ENCODE assay signal across 16 cellular contexts in genomic region chr6:154566866-154567265, GRCh38. TPM values are rescaled to one million over a fixed set of nuclear protein-coding genes. Genes with fewer than 3 reads are reported as not detected.
A peak's percentile ranks its signal among the peaks of the same experiment; 100 is the strongest.
DNase-seq lines count a peak whose midpoint lies in the region; ATAC-seq and TF ChIP-seq lines count a peak whose summit lies in the region.
"Had no signal": no experiment of that assay in that cellular context is flagged by ENCODE, and none has a peak within 500 bp of the region (broad histone marks: within the 10 kb centered on the region; RNA-seq: fewer than 3 reads in every experiment).

No MANE protein-coding gene starts in this region.

- H3K27ac ChIP-seq in transverse colon, result peak overlapping the region; percentile 28 to 55 (median 54)
- H3K27ac ChIP-seq: BLaER1, GM23248 had no signal

- H3K27me3 Mint-ChIP-seq in activated CD4-positive, alpha-beta memory T cell treated with anti-CD3 and anti-CD28 coated beads, Interleukin-2, amount 10 ng/mL, durations not matched to agents 7 days and 5 days, result no peaks in the 10 kb centered on the region
- H3K27me3 Mint-ChIP-seq: CD4-positive, alpha-beta T cell had no signal

- in situ Hi-C loops in transverse colon (cut with MboI; ENCODE audit: low pct_ligation_motif_present in 1 of 4, low pct_unique_long_range_greater_than_20kb in 1 of 4, low sequenced_read_pairs in 3 of 4), result no loop called here

- POLR2A ChIA-PET in activated CD4-positive, alpha-beta memory T cell treated with anti-CD3 and anti-CD28 coated beads, Interleukin-2, amount 10 ng/mL, durations not matched to agents 7 days and 5 days (lab: Charles Lee), result no interaction called here

- intact Hi-C loops in mucosa of descending colon (cut with DNase I, micrococcal nuclease), result no loop called here
- intact Hi-C loops in transverse colon (cut with DNase I; ENCODE audit: low total_unique reads), result no loop called here

- H3K9me3 Mint-ChIP-seq in activated CD4-positive, alpha-beta memory T cell treated with anti-CD3 and anti-CD28 coated beads, Interleukin-2, amount 10 ng/mL, durations not matched to agents 7 days and 5 days, result no peaks in the 10 kb centered on the region
- H3K9me3 Mint-ChIP-seq: CD4-positive, alpha-beta T cell; CD8-positive, alpha-beta memory T cell had no signal

- TF ChIP-seq EP300 in transverse colon (IDR thresholded peaks at IDR 0.05; ENCODE audit: low read depth), result no peak

- no peak overlapping the region for H3K4me3 Mint-ChIP-seq in activated CD4-positive, alpha-beta memory T cell treated with anti-CD3 and anti-CD28 coated beads, Interleukin-2, amount 10 ng/mL, durations not matched to agents 7 days and 5 days
- H3K4me3 Mint-ChIP-seq: B cell; CD14-positive monocyte; CD4-positive, alpha-beta T cell; CD8-positive, alpha-beta memory T cell had no signal

- H3K4me1 ChIP-seq in mucosa of descending colon (ENCODE audit: low read depth) (peaks cover 21% of the 10 kb centered on the region), transverse colon (peaks cover 0 to 40% (median 22%) of the 10 kb centered on the region in 4 donors)
- H3K4me1 ChIP-seq: BLaER1 had no signal

- peak; percentile 69 for ATAC-seq in mucosa of descending colon

- DNase-seq in DMS53 (lab: John Stamatoyannopoulos, UW), result peak; percentile 60
- no peak for DNase-seq in DMS53 treated with DMSO at 0.1 percent for 48 hours (lab: John Stamatoyannopoulos, UW; ENCODE audit: unreplicated experiment)
- no peak for DNase-seq in mucosa of descending colon
- peak; percentile 15 for DNase-seq in transverse colon
- DNase-seq in activated CD4-positive, alpha-beta memory T cell treated with anti-CD3 and anti-CD28 coated beads, Interleukin-2, amount 10 ng/mL, durations not matched to agents 7 days and 5 days, result no peak
- no peak for DNase-seq in MG63
- DNase-seq: CD4-positive, alpha-beta T cell; CD8-positive, alpha-beta memory T cell; DMS 273 treated with DMSO at 0.1 percent for 48 hours; DND-41; GM23248; H7; HCEC 1CT had no signal

- no peaks in the 10 kb centered on the region for H3K36me3 ChIP-seq in mucosa of descending colon (ENCODE audit: low read depth)
- no peaks in the 10 kb centered on the region for H3K36me3 ChIP-seq in transverse colon
- H3K36me3 ChIP-seq in MG63, result no peaks in the 10 kb centered on the region
- H3K36me3 ChIP-seq: BLaER1 had no signal

- WGBS in transverse colon (ENCODE audit: low coverage in 1 of 2), 2 donors, result 50 to 68% methylated on average over 1 to 2 of the region's 2 CpGs

- CTCF ChIA-PET in activated CD4-positive, alpha-beta memory T cell treated with anti-CD3 and anti-CD28 coated beads, Interleukin-2, amount 10 ng/mL, durations not matched to agents 7 days and 5 days (lab: Charles Lee), result no interaction called here

- H3K27me3 ChIP-seq in transverse colon (no peaks in the 10 kb centered on the region), MG63 (no peaks in the 10 kb centered on the region)
- H3K27me3 ChIP-seq: BLaER1 had no signal

- no peak for TF ChIP-seq POLR2A in transverse colon (IDR thresholded peaks at IDR 0.05)

- H3K4me3 ChIP-seq in mucosa of descending colon (no peak overlapping the region), transverse colon (no peak overlapping the region), MG63 (no peak overlapping the region)
- H3K4me3 ChIP-seq: BLaER1, GM23248 had no signal

- H3K36me3 Mint-ChIP-seq in activated CD4-positive, alpha-beta memory T cell treated with anti-CD3 and anti-CD28 coated beads, Interleukin-2, amount 10 ng/mL, durations not matched to agents 7 days and 5 days (ENCODE audit: low read depth), result no peaks in the 10 kb centered on the region
- H3K36me3 Mint-ChIP-seq: CD14-positive monocyte; CD8-positive, alpha-beta memory T cell had no signal

- no peak overlapping the region for H3K27ac Mint-ChIP-seq in activated CD4-positive, alpha-beta memory T cell treated with anti-CD3 and anti-CD28 coated beads, Interleukin-2, amount 10 ng/mL, durations not matched to agents 7 days and 5 days
- H3K27ac Mint-ChIP-seq: B cell; CD4-positive, alpha-beta T cell; CD8-positive, alpha-beta memory T cell had no signal

- TF ChIP-seq CTCF in mucosa of descending colon (IDR thresholded peaks at IDR 0.05), result no peak
- no peak for TF ChIP-seq CTCF in transverse colon (IDR thresholded peaks at IDR 0.05)

- H3K4me1 Mint-ChIP-seq in activated CD4-positive, alpha-beta memory T cell treated with anti-CD3 and anti-CD28 coated beads, Interleukin-2, amount 10 ng/mL, durations not matched to agents 7 days and 5 days, result no peaks in the 10 kb centered on the region
- H3K4me1 Mint-ChIP-seq: B cell; CD8-positive, alpha-beta memory T cell had no signal

- H3K9me3 ChIP-seq in mucosa of descending colon (no peaks in the 10 kb centered on the region), transverse colon (no peaks in the 10 kb centered on the region), MG63 (no peaks in the 10 kb centered on the region)
- H3K9me3 ChIP-seq: BLaER1 had no signal

RNA-seq across cellular contexts. Expression of gene CNKSR3, which starts 56.4 kb away (rescaled TPM):
- 10 to 100 TPM; 16.5 to 39.0 (median 33.6) TPM for total RNA-seq in mucosa of descending colon
- 10 to 100 TPM in 3 of 4 donors, 1 to 10 TPM in 1; 4.0 to 27.3 (median 16.9) TPM for total RNA-seq in transverse colon
- total RNA-seq in activated CD4-positive, alpha-beta memory T cell treated with anti-CD3 and anti-CD28 coated beads, Interleukin-2, amount 10 ng/mL, durations not matched to agents 7 days and 5 days, result not detected
- 12.1 and 29.2 TPM in 2 replicates for total RNA-seq in MG63 (2014; rRNA removed; shearing (Covaris generic); ENCODE audit: low replicate concordance)
- total RNA-seq: B cell had no signal

Comparison
In these comparisons a context has a peak if more than half of its experiments do, and no peak if none do; other contexts are left out.
1. DNase-seq: peak in DMS53 (single experiment) and transverse colon (single experiment); none in DMS53 treated with DMSO at 0.1 percent for 48 hours (single experiment), mucosa of descending colon (0 of 3), activated CD4-positive, alpha-beta memory T cell treated with anti-CD3 and anti-CD28 coated beads, Interleukin-2, amount 10 ng/mL, durations not matched to agents 7 days and 5 days (single experiment) and MG63 (single experiment).
2. RNA of gene CNKSR3, which starts 56.4 kb away (total RNA-seq): 16.5 to 39.0 TPM in mucosa of descending colon, 4.0 to 27.3 TPM in transverse colon and 12.1 to 29.2 TPM in MG63; not detected in activated CD4-positive, alpha-beta memory T cell treated with anti-CD3 and anti-CD28 coated beads, Interleukin-2, amount 10 ng/mL, durations not matched to agents 7 days and 5 days; every median in the first group is over 4 times any median in the second.